ENCODE assay signal across 8 cellular contexts in genomic region chr1:33455537-33456301, GRCh38. TPM values are rescaled to one million over a fixed set of nuclear protein-coding genes. Genes with fewer than 3 reads are reported as not detected.
DNase-seq lines count a peak whose midpoint lies in the region; ATAC-seq and TF ChIP-seq lines count a peak whose summit lies in the region.

No MANE protein-coding gene starts in this region.

- H3K4me3 ChIP-seq in gastroesophageal sphincter = no peak overlapping the region

- H3K36me3 ChIP-seq in gastroesophageal sphincter = no peaks in the 10 kb centered on the region

- WGBS in gastroesophageal sphincter (ENCODE audit: low coverage in 1 of 2), 2 donors = 40 to 86% methylated on average over 1 to 5 of the region's 6 CpGs

- H3K4me1 Mint-ChIP-seq in activated CD8-positive, alpha-beta T cell treated with anti-CD3 and anti-CD28 coated beads, Interleukin-2, amount 10 ng/mL, durations not matched to agents 7 days and 5 days (ENCODE audit: low read depth) = peaks cover 12% of the 10 kb centered on the region

- no peaks in the 10 kb centered on the region for H3K36me3 Mint-ChIP-seq in activated CD8-positive, alpha-beta T cell treated with anti-CD3 and anti-CD28 coated beads, Interleukin-2, amount 10 ng/mL, durations not matched to agents 7 days and 5 days (ENCODE audit: low read depth)

- POLR2A ChIA-PET in activated CD8-positive, alpha-beta T cell treated with anti-CD3 and anti-CD28 coated beads, Interleukin-2, amount 10 ng/mL, durations not matched to agents 7 days and 5 days (lab: Charles Lee) = interaction anchor here (0.7 kb wide), 1 partner anchor 13 kb away, joined by 4 read pairs; no protein-coding TSS in a partner anchor

- TF ChIP-seq CTCF in gastroesophageal sphincter (IDR thresholded peaks at IDR 0.05) (peak in 3 of 4 experiments; percentile 52 to 64 (median 64)), omental fat pad (IDR thresholded peaks at IDR 0.05) (peak in 1 of 3 donors; percentile 28)

- no peaks in the 10 kb centered on the region for H3K27me3 ChIP-seq in gastroesophageal sphincter

- no peaks in the 10 kb centered on the region for H3K9me3 ChIP-seq in gastroesophageal sphincter

- no peaks in the 10 kb centered on the region for H3K9me3 Mint-ChIP-seq in activated CD8-positive, alpha-beta T cell treated with anti-CD3 and anti-CD28 coated beads, Interleukin-2, amount 10 ng/mL, durations not matched to agents 7 days and 5 days (ENCODE audit: insufficient read depth)

- peak overlapping the region; percentile 30 for H3K27ac Mint-ChIP-seq in activated CD8-positive, alpha-beta T cell treated with anti-CD3 and anti-CD28 coated beads, Interleukin-2, amount 10 ng/mL, durations not matched to agents 7 days and 5 days

- H3K4me3 Mint-ChIP-seq in activated CD8-positive, alpha-beta T cell treated with anti-CD3 and anti-CD28 coated beads, Interleukin-2, amount 10 ng/mL, durations not matched to agents 7 days and 5 days = no peak overlapping the region

- TF ChIP-seq EP300 in gastroesophageal sphincter (IDR thresholded peaks at IDR 0.05) = no peak

- TF ChIP-seq POLR2A in gastroesophageal sphincter (IDR thresholded peaks at IDR 0.05) = no peak

- DNase-seq in NCI-H146 (lab: John Stamatoyannopoulos, UW) (peak; percentile 36), NCI-H146 treated with DMSO at 0.1 percent for 48 hours (lab: John Stamatoyannopoulos, UW; ENCODE audit: unreplicated experiment) (no peak), NCI-H524 treated with DMSO at 0.1 percent for 48 hours (lab: John Stamatoyannopoulos, UW) (peak; percentile 49), omental fat pad (ENCODE audit: low spot score) (no peak), occipital lobe (lab: John Stamatoyannopoulos, UW) (no peak)
- peak; percentile 77 for DNase-seq in activated CD8-positive, alpha-beta T cell treated with anti-CD3 and anti-CD28 coated beads, Interleukin-2, amount 10 ng/mL, durations not matched to agents 7 days and 5 days

- CTCF ChIA-PET in activated CD8-positive, alpha-beta T cell treated with anti-CD3 and anti-CD28 coated beads, Interleukin-2, amount 10 ng/mL, durations not matched to agents 7 days and 5 days (lab: Charles Lee) = interaction anchor here (0.6 to 2.6 kb wide), 23 partner anchors 9 to 357 kb away, joined by 3 to 18 read pairs (median 4); partner anchors contain the start of gene ZSCAN20

- H3K27ac ChIP-seq in gastroesophageal sphincter = peak overlapping the region in 3 of 4 donors; percentile 16 to 66 (median 41)

- H3K4me1 ChIP-seq in gastroesophageal sphincter = peaks cover 0 to 48% (median 9%) of the 10 kb centered on the region in 3 donors

- peak; percentile 53 for ATAC-seq in HG02759 (IDR thresholded peaks at IDR 0.05; ENCODE audit: unreplicated experiment)
- ATAC-seq in activated CD8-positive, alpha-beta T cell treated with anti-CD3 and anti-CD28 coated beads, Interleukin-2, amount 10 ng/mL, durations not matched to agents 7 days and 5 days = peak; percentile 92
- ATAC-seq in gastroesophageal sphincter = peak; percentile 77
- peak; percentile 48 for ATAC-seq in omental fat pad (ENCODE audit: low FRiP score)

- peaks cover 25% of the 10 kb centered on the region for H3K27me3 Mint-ChIP-seq in activated CD8-positive, alpha-beta T cell treated with anti-CD3 and anti-CD28 coated beads, Interleukin-2, amount 10 ng/mL, durations not matched to agents 7 days and 5 days (ENCODE audit: low read depth)

RNA-seq across cellular contexts. Expression of gene ZSCAN20, which starts 16.7 kb away (rescaled TPM):
- total RNA-seq in activated CD8-positive, alpha-beta T cell treated with anti-CD3 and anti-CD28 coated beads, Interleukin-2, amount 10 ng/mL, durations not matched to agents 7 days and 5 days = 1 to 10 TPM; 1.8 to 2.1 TPM
- total RNA-seq in gastroesophageal sphincter (1 to 10 TPM; 6.7 to 9.2 (median 7.5) TPM), omental fat pad (1 to 10 TPM; 2.2 to 7.4 (median 3.9) TPM), occipital lobe (10.3 TPM)

RNA-seq across cellular contexts. Expression of gene PHC2, which starts 24.8 kb away (rescaled TPM):
- 10 to 100 TPM; 40.3 to 42.2 TPM for total RNA-seq in activated CD8-positive, alpha-beta T cell treated with anti-CD3 and anti-CD28 coated beads, Interleukin-2, amount 10 ng/mL, durations not matched to agents 7 days and 5 days
- total RNA-seq in gastroesophageal sphincter = 100 to 1,000 TPM in 3 of 4 donors, 10 to 100 TPM in 1; 99.8 to 223 (median 181) TPM
- 100 to 1,000 TPM; 109 to 214 (median 150) TPM for total RNA-seq in omental fat pad
- total RNA-seq in occipital lobe = 54.1 TPM

Comparison
In these comparisons a context has a peak if more than half of its experiments do, and no peak if none do; other contexts are left out.
1. DNase-seq: peak in NCI-H146 (single experiment), NCI-H524 treated with DMSO at 0.1 percent for 48 hours (single experiment) and activated CD8-positive, alpha-beta T cell treated with anti-CD3 and anti-CD28 coated beads, Interleukin-2, amount 10 ng/mL, durations not matched to agents 7 days and 5 days (single experiment); none in NCI-H146 treated with DMSO at 0.1 percent for 48 hours (single experiment), omental fat pad (single experiment) and occipital lobe (single experiment).
2. Peak in every context shown above with its lines, with median percentiles within 50 percentile points of each other: ATAC-seq.